10 cellular contexts compared by ENCODE assay signal in the genomic region with DNA sequence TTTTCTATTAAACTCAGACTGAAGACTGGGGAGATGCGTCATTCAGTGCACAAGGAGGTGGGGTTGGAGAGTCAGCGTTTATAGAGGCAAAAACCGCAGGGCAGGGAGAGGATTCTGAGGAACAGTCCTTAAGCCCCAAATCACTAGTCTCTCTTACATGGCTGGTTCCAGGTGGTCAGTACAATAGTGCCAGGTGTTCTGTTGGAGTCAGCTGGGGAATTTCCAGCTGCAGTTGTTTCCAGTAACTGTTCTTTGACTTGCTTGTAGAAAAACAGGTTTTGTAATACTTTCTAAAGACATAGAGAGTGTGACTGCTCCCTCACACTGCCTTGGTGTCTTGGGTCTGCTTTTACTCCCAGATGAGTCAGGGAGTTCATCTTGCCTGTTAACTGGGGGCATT.
A peak's percentile ranks its signal among the peaks of the same experiment; 100 is the strongest.
DNase-seq lines count a peak whose midpoint lies in the region; ATAC-seq and TF ChIP-seq lines count a peak whose summit lies in the region.
"Had no signal": no experiment of that assay in that cellular context is flagged by ENCODE, and none has a peak within 500 bp of the region (broad histone marks: within the 10 kb centered on the region; RNA-seq: fewer than 3 reads in every experiment).

No MANE protein-coding gene starts in this region.

- H3K36me3 Mint-ChIP-seq in activated naive CD4-positive, alpha-beta T cell treated with anti-CD3 and anti-CD28 coated beads, Interleukin-2, amount 10 ng/mL, durations not matched to agents 7 days and 5 days, result no peaks in the 10 kb centered on the region

- peak; percentile 56 for ATAC-seq in HG02588 (IDR thresholded peaks at IDR 0.05; ENCODE audit: unreplicated experiment)

- H3K4me3 ChIP-seq in coronary artery, result no peak overlapping the region
- H3K4me3 ChIP-seq: thoracic aorta had no signal

- no peaks in the 10 kb centered on the region for H3K9me3 Mint-ChIP-seq in activated naive CD4-positive, alpha-beta T cell treated with anti-CD3 and anti-CD28 coated beads, Interleukin-2, amount 10 ng/mL, durations not matched to agents 7 days and 5 days

- H3K27ac ChIP-seq in coronary artery, result no peak overlapping the region
- H3K27ac ChIP-seq: thoracic aorta had no signal

- H3K27me3 Mint-ChIP-seq in activated naive CD4-positive, alpha-beta T cell treated with anti-CD3 and anti-CD28 coated beads, Interleukin-2, amount 10 ng/mL, durations not matched to agents 7 days and 5 days, result no peaks in the 10 kb centered on the region

- no peaks in the 10 kb centered on the region for H3K4me1 Mint-ChIP-seq in activated naive CD4-positive, alpha-beta T cell treated with anti-CD3 and anti-CD28 coated beads, Interleukin-2, amount 10 ng/mL, durations not matched to agents 7 days and 5 days

- no peak for TF ChIP-seq CTCF in coronary artery (IDR thresholded peaks at IDR 0.05)

- H3K4me3 Mint-ChIP-seq in activated naive CD4-positive, alpha-beta T cell treated with anti-CD3 and anti-CD28 coated beads, Interleukin-2, amount 10 ng/mL, durations not matched to agents 7 days and 5 days, result no peak overlapping the region

- DNase-seq in A172 (ENCODE audit: low spot score) (peak; percentile 61), NCI-H774 (lab: John Stamatoyannopoulos, UW) (peak; percentile 31), fibroblast of gingiva (ENCODE audit: low read depth) (peak; percentile 66), SKM-1 (lab: John Stamatoyannopoulos, UW; ENCODE audit: unreplicated experiment) (no peak), coronary artery (ENCODE audit: low spot score) (no peak)
- no peak for DNase-seq in activated naive CD4-positive, alpha-beta T cell treated with anti-CD3 and anti-CD28 coated beads, Interleukin-2, amount 10 ng/mL, durations not matched to agents 7 days and 5 days
- no peak for DNase-seq in activated CD4-positive, alpha-beta T cell treated with anti-CD3 and anti-CD28 coated beads, Interleukin-2, amount 50 U/mL, for 4 hours
- DNase-seq: NCI-H1436 treated with DMSO at 0.1 percent for 48 hours had no signal

- CTCF ChIA-PET in activated naive CD4-positive, alpha-beta T cell treated with anti-CD3 and anti-CD28 coated beads, Interleukin-2, amount 10 ng/mL, durations not matched to agents 7 days and 5 days (lab: Charles Lee), result no interaction called here

- H3K27ac Mint-ChIP-seq in activated naive CD4-positive, alpha-beta T cell treated with anti-CD3 and anti-CD28 coated beads, Interleukin-2, amount 10 ng/mL, durations not matched to agents 7 days and 5 days, result no peak overlapping the region

Comparison
In these comparisons a context has a peak if more than half of its experiments do, and no peak if none do; other contexts are left out.
1. DNase-seq: peak in A172 (single experiment), NCI-H774 (single experiment) and fibroblast of gingiva (single experiment); none in SKM-1 (single experiment), coronary artery (single experiment), activated naive CD4-positive, alpha-beta T cell treated with anti-CD3 and anti-CD28 coated beads, Interleukin-2, amount 10 ng/mL, durations not matched to agents 7 days and 5 days (single experiment) and activated CD4-positive, alpha-beta T cell treated with anti-CD3 and anti-CD28 coated beads, Interleukin-2, amount 50 U/mL, for 4 hours (0 of 2).